In the genomic region with DNA sequence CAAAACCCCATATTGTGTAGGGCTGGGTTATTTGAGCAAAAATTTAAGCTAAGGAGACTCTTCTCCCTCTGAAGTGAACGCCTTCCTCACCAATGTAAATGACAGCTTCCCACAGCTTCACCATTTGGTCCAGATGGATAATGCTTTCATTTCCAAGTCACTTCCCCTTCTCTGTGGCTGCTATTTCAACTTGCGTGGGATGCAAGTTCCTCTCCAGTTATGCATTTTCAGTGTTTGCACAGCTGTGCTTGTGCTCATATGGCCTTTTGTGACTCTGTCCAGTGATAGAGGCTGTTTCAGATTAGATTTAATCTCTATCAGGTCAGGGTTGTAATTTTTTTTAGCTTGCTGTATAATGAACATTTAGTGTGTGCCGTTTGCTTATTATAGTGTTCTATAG, we compare ENCODE assay signal across 9 cellular contexts.
DNase-seq lines count a peak whose midpoint lies in the region; ATAC-seq and TF ChIP-seq lines count a peak whose summit lies in the region.
"Had no signal": no experiment of that assay in that cellular context is flagged by ENCODE, and none has a peak within 500 bp of the region (broad histone marks: within the 10 kb centered on the region; RNA-seq: fewer than 3 reads in every experiment).

No MANE protein-coding gene starts in this region.

- intact Hi-C loops in Right ventricle myocardium inferior (cut with DNase I) (loop anchor here (5.0 kb wide), 1 partner anchor 79 kb away; no protein-coding TSS in a partner anchor), cardiac septum (cut with DNase I) (loop anchor here (5.0 kb wide), 1 partner anchor 46 kb away; no protein-coding TSS in a partner anchor)

- peak; percentile 70 for ATAC-seq in Right ventricle myocardium inferior
- no peak for ATAC-seq in GM21423 (IDR thresholded peaks at IDR 0.05; ENCODE audit: unreplicated experiment)
- no peak for ATAC-seq in GM21723 (IDR thresholded peaks at IDR 0.05; ENCODE audit: unreplicated experiment)
- ATAC-seq: Panc1 had no signal

- TF ChIP-seq CTCF in fibroblast of mammary gland (conservative IDR thresholded peaks at IDR 0.05; ENCODE audit: control insufficient read depth, insufficient read depth, low read depth, low read length) = no peak

- no peak for DNase-seq in Right ventricle myocardium inferior (ENCODE audit: missing footprints)
- DNase-seq in cardiac septum (ENCODE audit: low spot score) = no peak
- DNase-seq in NCI-H748 treated with DMSO at 0.1 percent for 48 hours (lab: John Stamatoyannopoulos, UW) = peak; percentile 91
- DNase-seq in fibroblast of mammary gland (ENCODE audit: low read depth) = peak; percentile 87
- DNase-seq in NCI-H2029 (lab: John Stamatoyannopoulos, UW) = no peak
- DNase-seq in cerebellar nuclear complex (lab: John Stamatoyannopoulos, UW) = no peak

- H3K4me3 ChIP-seq in fibroblast of mammary gland (ENCODE audit: control insufficient read depth, low read depth, low read length) = no peak overlapping the region

Comparison
In these comparisons a context has a peak if more than half of its experiments do, and no peak if none do; other contexts are left out.
1. DNase-seq: peak in NCI-H748 treated with DMSO at 0.1 percent for 48 hours (single experiment) and fibroblast of mammary gland (single experiment); none in Right ventricle myocardium inferior (single experiment), cardiac septum (single experiment), NCI-H2029 (single experiment) and cerebellar nuclear complex (0 of 2).